25 cellular contexts compared by ENCODE assay signal in genomic region chr16:82945420-82946096, GRCh38.
DNase-seq lines count a peak whose midpoint lies in the region; ATAC-seq and TF ChIP-seq lines count a peak whose summit lies in the region.
"Had no signal": no experiment of that assay in that cellular context is flagged by ENCODE, and none has a peak within 500 bp of the region (broad histone marks: within the 10 kb centered on the region; RNA-seq: fewer than 3 reads in every experiment).

No MANE protein-coding gene starts in this region.

- no peak overlapping the region for H3K4me3 Mint-ChIP-seq in activated CD4-positive, alpha-beta T cell treated with anti-CD3 and anti-CD28 coated beads, Interleukin-2, amount 10 ng/mL, durations not matched to agents 7 days and 5 days
- H3K4me3 Mint-ChIP-seq in activated CD8-positive, alpha-beta T cell treated with anti-CD3 and anti-CD28 coated beads for 36 hours: no peak overlapping the region
- H3K4me3 Mint-ChIP-seq: activated CD4-positive, alpha-beta T cell treated with anti-CD3 and anti-CD28 coated beads, Interleukin-2, amount 10 ng/mL, durations not matched to agents 24 days and 14 days had no signal

- H3K27ac ChIP-seq in transverse colon: no peak overlapping the region
- H3K27ac ChIP-seq: dorsolateral prefrontal cortex, left lung, stomach, tibial artery, WERI-Rb-1 had no signal

- TF ChIP-seq CTCF in activated CD8-positive, alpha-beta T cell treated with anti-CD3 and anti-CD28 coated beads for 36 hours (IDR thresholded peaks at IDR 0.05): no peak
- TF ChIP-seq CTCF in transverse colon (IDR thresholded peaks at IDR 0.05): no peak

- POLR2A ChIA-PET in activated CD4-positive, alpha-beta T cell treated with anti-CD3 and anti-CD28 coated beads, Interleukin-2, amount 10 ng/mL, durations not matched to agents 7 days and 5 days (lab: Charles Lee): no interaction called here
- POLR2A ChIA-PET in activated CD8-positive, alpha-beta T cell treated with anti-CD3 and anti-CD28 coated beads for 36 hours (lab: Charles Lee): no interaction called here

- ATAC-seq in activated CD8-positive, alpha-beta T cell treated with anti-CD3 and anti-CD28 coated beads for 36 hours: no peak
- peak; percentile 26 for ATAC-seq in left lobe of liver
- ATAC-seq: left lung had no signal

- TF ChIP-seq POLR2A in transverse colon (IDR thresholded peaks at IDR 0.05): no peak

- H3K4me3 ChIP-seq in transverse colon: no peak overlapping the region
- H3K4me3 ChIP-seq: dorsolateral prefrontal cortex, left lung, stomach, tibial artery had no signal

- H3K4me1 ChIP-seq in transverse colon: no peaks in the 10 kb centered on the region
- H3K4me1 ChIP-seq: left lung had no signal

- H3K9me3 Mint-ChIP-seq in activated CD4-positive, alpha-beta T cell treated with anti-CD3 and anti-CD28 coated beads, Interleukin-2, amount 10 ng/mL, durations not matched to agents 7 days and 5 days: peaks cover 6% of the 10 kb centered on the region
- H3K9me3 Mint-ChIP-seq in activated CD8-positive, alpha-beta T cell treated with anti-CD3 and anti-CD28 coated beads for 36 hours: no peaks in the 10 kb centered on the region

- no peaks in the 10 kb centered on the region for H3K36me3 ChIP-seq in transverse colon
- H3K36me3 ChIP-seq: left lung, stomach, tibial artery, WERI-Rb-1 had no signal

- peak overlapping the region; percentile 26 for H3K27ac Mint-ChIP-seq in activated CD4-positive, alpha-beta T cell treated with anti-CD3 and anti-CD28 coated beads, Interleukin-2, amount 10 ng/mL, durations not matched to agents 7 days and 5 days
- no peak overlapping the region for H3K27ac Mint-ChIP-seq in activated CD8-positive, alpha-beta T cell treated with anti-CD3 and anti-CD28 coated beads for 36 hours
- H3K27ac Mint-ChIP-seq: activated CD4-positive, alpha-beta T cell treated with anti-CD3 and anti-CD28 coated beads, Interleukin-2, amount 10 ng/mL, durations not matched to agents 24 days and 14 days; activated T-helper 2 cell treated with anti-CD3 and anti-CD28 coated beads, Interferon-gamma antibody, Interleukin-2, Interleukin-4, amounts not matched to agents 10 μg/mL and 5 μg/mL and 100 μg/mL, durations not matched to agents 14 hours and 24 hours and 36 hours; progenitor cell of endocrine pancreas had no signal

- no peaks in the 10 kb centered on the region for H3K9me3 ChIP-seq in transverse colon
- H3K9me3 ChIP-seq: left lung, tibial artery had no signal

- TF ChIP-seq EP300 in transverse colon (IDR thresholded peaks at IDR 0.05; ENCODE audit: low read depth): no peak

- in situ Hi-C loops in transverse colon (cut with MboI; ENCODE audit: low pct_ligation_motif_present in 1 of 4, low pct_unique_long_range_greater_than_20kb in 1 of 4, low sequenced_read_pairs in 3 of 4): no loop called here

- 80 to 81% methylated on average over 12 of the region's 12 CpGs for WGBS in transverse colon (ENCODE audit: low coverage in 1 of 2), 2 donors

- H3K27me3 Mint-ChIP-seq in activated CD4-positive, alpha-beta T cell treated with anti-CD3 and anti-CD28 coated beads, Interleukin-2, amount 10 ng/mL, durations not matched to agents 7 days and 5 days: peaks cover 4% of the 10 kb centered on the region
- no peaks in the 10 kb centered on the region for H3K27me3 Mint-ChIP-seq in activated CD8-positive, alpha-beta T cell treated with anti-CD3 and anti-CD28 coated beads for 36 hours
- H3K27me3 Mint-ChIP-seq: activated CD4-positive, alpha-beta T cell treated with anti-CD3 and anti-CD28 coated beads, Interleukin-2, amount 10 ng/mL, durations not matched to agents 24 days and 14 days had no signal

- peaks cover 7% of the 10 kb centered on the region for H3K4me1 Mint-ChIP-seq in activated CD4-positive, alpha-beta T cell treated with anti-CD3 and anti-CD28 coated beads, Interleukin-2, amount 10 ng/mL, durations not matched to agents 7 days and 5 days
- peaks cover 6% of the 10 kb centered on the region for H3K4me1 Mint-ChIP-seq in activated CD8-positive, alpha-beta T cell treated with anti-CD3 and anti-CD28 coated beads for 36 hours (ENCODE audit: low read depth)

- no peaks in the 10 kb centered on the region for H3K36me3 Mint-ChIP-seq in activated CD4-positive, alpha-beta T cell treated with anti-CD3 and anti-CD28 coated beads, Interleukin-2, amount 10 ng/mL, durations not matched to agents 7 days and 5 days (ENCODE audit: low read depth)
- no peaks in the 10 kb centered on the region for H3K36me3 Mint-ChIP-seq in activated CD8-positive, alpha-beta T cell treated with anti-CD3 and anti-CD28 coated beads for 36 hours (ENCODE audit: low read depth)

- intact Hi-C loops in activated CD8-positive, alpha-beta T cell treated with anti-CD3 and anti-CD28 coated beads for 36 hours (cut with micrococcal nuclease): no loop called here
- intact Hi-C loops in transverse colon (cut with DNase I; ENCODE audit: low total_unique reads): no loop called here

- H3K27me3 ChIP-seq in transverse colon: no peaks in the 10 kb centered on the region
- H3K27me3 ChIP-seq: dorsolateral prefrontal cortex, left lung, stomach, tibial artery had no signal

- no peak for DNase-seq in activated CD4-positive, alpha-beta T cell treated with anti-CD3 and anti-CD28 coated beads, Interleukin-2, amount 10 ng/mL, durations not matched to agents 7 days and 5 days
- DNase-seq in activated CD4-positive, alpha-beta T cell treated with anti-CD3 and anti-CD28 coated beads for 48 hours: no peak
- peak; percentile 25 for DNase-seq in EH (ENCODE audit: low read depth)
- peak; percentile 17 for DNase-seq in activated CD8-positive, alpha-beta T cell treated with anti-CD3 and anti-CD28 coated beads for 36 hours
- DNase-seq in left lobe of liver (ENCODE audit: low spot score): no peak
- DNase-seq in transverse colon: no peak
- DNase-seq in stimulated activated CD4-positive, alpha-beta T cell treated with anti-CD3 and anti-CD28 coated beads, Interleukin-2, amount 100 ng/mL, for 24 hours: no peak
- no peak for DNase-seq in DMS114 treated with DMSO at 0.1 percent for 48 hours (lab: John Stamatoyannopoulos, UW; ENCODE audit: unreplicated experiment)
- DNase-seq: 8988T; activated CD4-positive, alpha-beta T cell treated with anti-CD3 and anti-CD28 coated beads, Interleukin-2, amount 10 ng/mL, durations not matched to agents 24 days and 14 days; activated CD8-positive, alpha-beta memory T cell treated with anti-CD3 and anti-CD28 coated beads, Interleukin-2, amount 50 U/mL, for 4 hours; cerebellar nuclear complex; DMS79; dorsolateral prefrontal cortex; left lung; mesendoderm; NCI-H1694; NCI-H2171; NCI-H510A; Right ventricle myocardium superior; stomach; tibial artery; WERI-Rb-1 had no signal

- CTCF ChIA-PET in activated CD4-positive, alpha-beta T cell treated with anti-CD3 and anti-CD28 coated beads, Interleukin-2, amount 10 ng/mL, durations not matched to agents 7 days and 5 days (lab: Charles Lee): no interaction called here
- CTCF ChIA-PET in activated CD8-positive, alpha-beta T cell treated with anti-CD3 and anti-CD28 coated beads for 36 hours (lab: Charles Lee): no interaction called here

Comparison
In these comparisons a context has a peak if more than half of its experiments do, and no peak if none do; other contexts are left out.
1. DNase-seq: peak in EH (single experiment) and activated CD8-positive, alpha-beta T cell treated with anti-CD3 and anti-CD28 coated beads for 36 hours (single experiment); none in activated CD4-positive, alpha-beta T cell treated with anti-CD3 and anti-CD28 coated beads, Interleukin-2, amount 10 ng/mL, durations not matched to agents 7 days and 5 days (single experiment), activated CD4-positive, alpha-beta T cell treated with anti-CD3 and anti-CD28 coated beads for 48 hours (single experiment), left lobe of liver (single experiment), transverse colon (single experiment), stimulated activated CD4-positive, alpha-beta T cell treated with anti-CD3 and anti-CD28 coated beads, Interleukin-2, amount 100 ng/mL, for 24 hours (0 of 2) and DMS114 treated with DMSO at 0.1 percent for 48 hours (single experiment).